ENCODE assay signal across 18 cellular contexts in the genomic region with DNA sequence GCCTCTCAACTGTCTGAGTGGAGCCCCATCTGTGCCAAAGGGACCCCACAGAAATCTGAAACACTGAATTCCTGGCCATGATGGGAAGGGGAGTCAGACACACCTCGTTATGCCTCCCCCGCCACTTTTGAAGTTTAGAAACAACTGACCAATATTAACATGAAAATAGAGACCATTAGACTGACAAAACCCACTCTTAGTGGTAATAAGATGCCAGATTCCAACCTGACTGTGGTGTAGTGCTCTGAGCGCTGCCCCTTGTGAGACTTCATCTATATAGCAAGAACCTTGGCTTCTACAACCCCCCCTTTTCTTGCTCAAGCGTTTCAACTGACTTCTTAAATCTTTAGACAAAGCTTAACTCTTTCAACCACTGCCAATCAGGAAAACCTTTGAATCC. TPM values are rescaled to one million over a fixed set of nuclear protein-coding genes. Genes with fewer than 3 reads are reported as not detected.
"Had no signal": no experiment of that assay in that cellular context is flagged by ENCODE, and none has a peak within 500 bp of the region (broad histone marks: within the 10 kb centered on the region; RNA-seq: fewer than 3 reads in every experiment).

No MANE protein-coding gene starts in this region.

- H3K9me3 ChIP-seq: heart left ventricle, left lung had no signal

- H3K79me2 ChIP-seq: parathyroid adenoma had no signal

- ATAC-seq: effector memory CD8-positive, alpha-beta T cell; heart left ventricle; left lung; naive thymus-derived CD8-positive, alpha-beta T cell; stimulated activated memory B cell treated with anti-CD40 and anti-IgM and Interleukin-4, amounts not matched to agents 10 μg/mL and 1 μg/mL and 100 μg/mL, for 72 hours had no signal

- H3K36me3 ChIP-seq: heart left ventricle, left lung had no signal

- H3K9ac ChIP-seq: parathyroid adenoma had no signal

- H3K36me3 Mint-ChIP-seq: activated naive CD8-positive, alpha-beta T cell treated with anti-CD3 and anti-CD28 coated beads, Interleukin-2, amount 10 ng/mL, durations not matched to agents 7 days and 5 days; naive thymus-derived CD8-positive, alpha-beta T cell; stimulated activated memory B cell treated with anti-CD40 and anti-IgM and Interleukin-4, amounts not matched to agents 10 μg/mL and 1 μg/mL and 100 μg/mL, for 72 hours had no signal

- H3K27ac ChIP-seq: epithelial cell of prostate, heart left ventricle, left lung, parathyroid adenoma had no signal

- H3K4me3 Mint-ChIP-seq: activated naive CD8-positive, alpha-beta T cell treated with anti-CD3 and anti-CD28 coated beads, Interleukin-2, amount 10 ng/mL, durations not matched to agents 7 days and 5 days; activated T-helper 1 cell treated with anti-CD3 and anti-CD28 coated beads, Interleukin-12 subunit alpha, Interleukin-12 subunit beta, Interleukin-2, Interleukin-4 antibody, amounts not matched to agents 30 ng/mL and 10 ng/mL and 1 ng/mL, durations not matched to agents 14 hours and 24 hours and 36 hours; dendritic cell treated with granulocyte-macrophage colony-stimulating factor and Interleukin-4, amounts not matched to agents 40 ng/mL and 50 ng/mL, for 4 days; effector memory CD8-positive, alpha-beta T cell; naive thymus-derived CD8-positive, alpha-beta T cell; stimulated activated memory B cell treated with anti-CD40 and anti-IgM and Interleukin-4, amounts not matched to agents 10 μg/mL and 1 μg/mL and 100 μg/mL, for 72 hours; T-helper 2 cell treated with Interferon-gamma antibody and Interleukin-4, amounts not matched to agents 5 μg/mL and 100 μg/mL, for 36 hours had no signal

- H3K27ac Mint-ChIP-seq: activated naive CD8-positive, alpha-beta T cell treated with anti-CD3 and anti-CD28 coated beads, Interleukin-2, amount 10 ng/mL, durations not matched to agents 7 days and 5 days; activated T-helper 1 cell treated with anti-CD3 and anti-CD28 coated beads, Interleukin-12 subunit alpha, Interleukin-12 subunit beta, Interleukin-2, Interleukin-4 antibody, amounts not matched to agents 30 ng/mL and 10 ng/mL and 1 ng/mL, durations not matched to agents 14 hours and 24 hours and 36 hours; dendritic cell treated with granulocyte-macrophage colony-stimulating factor and Interleukin-4, amounts not matched to agents 40 ng/mL and 50 ng/mL, for 4 days; effector memory CD8-positive, alpha-beta T cell; naive thymus-derived CD8-positive, alpha-beta T cell; stimulated activated memory B cell treated with anti-CD40 and anti-IgM and Interleukin-4, amounts not matched to agents 10 μg/mL and 1 μg/mL and 100 μg/mL, for 72 hours; T-helper 2 cell treated with Interferon-gamma antibody and Interleukin-4, amounts not matched to agents 5 μg/mL and 100 μg/mL, for 36 hours had no signal

- H3K9me3 Mint-ChIP-seq: activated naive CD8-positive, alpha-beta T cell treated with anti-CD3 and anti-CD28 coated beads, Interleukin-2, amount 10 ng/mL, durations not matched to agents 7 days and 5 days; activated T-helper 1 cell treated with anti-CD3 and anti-CD28 coated beads, Interleukin-12 subunit alpha, Interleukin-12 subunit beta, Interleukin-2, Interleukin-4 antibody, amounts not matched to agents 30 ng/mL and 10 ng/mL and 1 ng/mL, durations not matched to agents 14 hours and 24 hours and 36 hours; dendritic cell treated with granulocyte-macrophage colony-stimulating factor and Interleukin-4, amounts not matched to agents 40 ng/mL and 50 ng/mL, for 4 days; effector memory CD8-positive, alpha-beta T cell; naive thymus-derived CD8-positive, alpha-beta T cell; stimulated activated memory B cell treated with anti-CD40 and anti-IgM and Interleukin-4, amounts not matched to agents 10 μg/mL and 1 μg/mL and 100 μg/mL, for 72 hours; T-helper 2 cell treated with Interferon-gamma antibody and Interleukin-4, amounts not matched to agents 5 μg/mL and 100 μg/mL, for 36 hours had no signal

- H2AFZ ChIP-seq: parathyroid adenoma had no signal

- H3K4me1 Mint-ChIP-seq: activated naive CD8-positive, alpha-beta T cell treated with anti-CD3 and anti-CD28 coated beads, Interleukin-2, amount 10 ng/mL, durations not matched to agents 7 days and 5 days; naive thymus-derived CD8-positive, alpha-beta T cell had no signal

- H3K4me1 ChIP-seq: heart left ventricle, left lung, parathyroid adenoma had no signal

- DNase-seq: activated CD4-positive, CD25-positive, alpha-beta regulatory T cell treated with anti-CD3 and anti-CD28 coated beads, Interleukin-2, amount 50 U/mL, for 72 hours; activated naive CD8-positive, alpha-beta T cell treated with anti-CD3 and anti-CD28 coated beads, Interleukin-2, amount 10 ng/mL, durations not matched to agents 7 days and 5 days; effector memory CD8-positive, alpha-beta T cell; foreskin melanocyte; heart left ventricle; kidney; left lung; naive thymus-derived CD8-positive, alpha-beta T cell; stimulated activated CD4-positive, alpha-beta T cell treated with anti-CD3 and anti-CD28 coated beads, Interleukin-2, amount 100 ng/mL, for 48 hours had no signal

- H3K4me3 ChIP-seq: heart left ventricle, left lung had no signal

RNA-seq across cellular contexts. Expression of gene UNC93A, which starts 46.1 kb away (rescaled TPM):
- total RNA-seq: activated CD8-positive, alpha-beta memory T cell treated with anti-CD3 and anti-CD28 coated beads for 36 hours; activated naive CD8-positive, alpha-beta T cell treated with anti-CD3 and anti-CD28 coated beads, Interleukin-2, amount 10 ng/mL, durations not matched to agents 7 days and 5 days; activated T-helper 1 cell treated with anti-CD3 and anti-CD28 coated beads, Interleukin-12 subunit alpha, Interleukin-12 subunit beta, Interleukin-2, Interleukin-4 antibody, amounts not matched to agents 30 ng/mL and 10 ng/mL and 1 ng/mL, durations not matched to agents 14 hours and 24 hours and 36 hours; fibroblast of lung; heart left ventricle; kidney; left lung; naive thymus-derived CD8-positive, alpha-beta T cell; skeletal muscle tissue had no signal
- polyA plus RNA-seq: fibroblast of lung; heart left ventricle; naive thymus-derived CD8-positive, alpha-beta T cell had no signal
